Comparison of ENCODE assay signal across 32 cellular contexts in genomic region chr2:26052731-26053130, GRCh38. TPM values are rescaled to one million over a fixed set of nuclear protein-coding genes. Genes with fewer than 3 reads are reported as not detected.
DNase-seq lines count a peak whose midpoint lies in the region; ATAC-seq and TF ChIP-seq lines count a peak whose summit lies in the region.
"Had no signal": no experiment of that assay in that cellular context is flagged by ENCODE, and none has a peak within 500 bp of the region (broad histone marks: within the 10 kb centered on the region; RNA-seq: fewer than 3 reads in every experiment).

No MANE protein-coding gene starts in this region.

- no peaks in the 10 kb centered on the region for H3K9me3 Mint-ChIP-seq in activated T-cell treated with anti-CD3 and anti-CD28 coated beads, Interleukin-2, amount 50 U/mL, for 24 hours
- no peaks in the 10 kb centered on the region for H3K9me3 Mint-ChIP-seq in immature natural killer cell
- H3K9me3 Mint-ChIP-seq in stimulated activated effector memory CD8-positive, alpha-beta T cell treated with anti-CD3 and anti-CD28 coated beads, Interleukin-12 subunit alpha, Interleukin-12 subunit beta, amount 100 ng/mL, for 72 hours: no peaks in the 10 kb centered on the region
- H3K9me3 Mint-ChIP-seq: H9 had no signal

- H3K4me1 Mint-ChIP-seq in activated T-cell treated with anti-CD3 and anti-CD28 coated beads, Interleukin-2, amount 50 U/mL, for 24 hours (ENCODE audit: low read depth): peaks cover 80% of the 10 kb centered on the region
- peaks cover 61 to 79% of the 10 kb centered on the region in 2 donors for H3K4me1 Mint-ChIP-seq in immature natural killer cell
- peaks cover 70% of the 10 kb centered on the region for H3K4me1 Mint-ChIP-seq in stimulated activated effector memory CD8-positive, alpha-beta T cell treated with anti-CD3 and anti-CD28 coated beads, Interleukin-12 subunit alpha, Interleukin-12 subunit beta, amount 100 ng/mL, for 72 hours

- no peak overlapping the region for H3K27ac ChIP-seq in vagina
- H3K27ac ChIP-seq: body of pancreas, upper lobe of right lung had no signal

- no peak overlapping the region for H3K9ac ChIP-seq in Loucy (ENCODE audit: low read depth, low read length, poor library complexity, severe bottlenecking)

- H3K27me3 ChIP-seq in Loucy (ENCODE audit: insufficient read depth, low read length, poor library complexity, severe bottlenecking) (no peaks in the 10 kb centered on the region), vagina (no peaks in the 10 kb centered on the region)
- H3K27me3 ChIP-seq: adrenal gland, body of pancreas, left lung, upper lobe of right lung had no signal

- H3K27me3 Mint-ChIP-seq in activated T-cell treated with anti-CD3 and anti-CD28 coated beads, Interleukin-2, amount 50 U/mL, for 24 hours: no peaks in the 10 kb centered on the region
- H3K27me3 Mint-ChIP-seq in immature natural killer cell (ENCODE audit: low read depth in 3 of 3): peaks cover 0 to 2% (median 1%) of the 10 kb centered on the region in 3 donors
- H3K27me3 Mint-ChIP-seq: activated CD4-positive, alpha-beta T cell treated with anti-CD3 and anti-CD28 coated beads for 36 hours; progenitor cell of endocrine pancreas had no signal

- H3K4me3 ChIP-seq in Loucy (ENCODE audit: low read length, poor library complexity, severe bottlenecking) (no peak overlapping the region), vagina (no peak overlapping the region)
- H3K4me3 ChIP-seq: adrenal gland, body of pancreas, left lung, upper lobe of right lung had no signal

- H2AFZ ChIP-seq in Loucy (ENCODE audit: low read length): no peak overlapping the region

- H3K27ac Mint-ChIP-seq in activated T-cell treated with anti-CD3 and anti-CD28 coated beads, Interleukin-2, amount 50 U/mL, for 24 hours: peak overlapping the region; percentile 49
- H3K27ac Mint-ChIP-seq in immature natural killer cell: peak overlapping the region in 4 of 6 donors; percentile 18 to 75 (median 28)
- peak overlapping the region; percentile 37 for H3K27ac Mint-ChIP-seq in stimulated activated effector memory CD8-positive, alpha-beta T cell treated with anti-CD3 and anti-CD28 coated beads, Interleukin-12 subunit alpha, Interleukin-12 subunit beta, amount 100 ng/mL, for 72 hours
- H3K27ac Mint-ChIP-seq: activated CD4-positive, alpha-beta T cell treated with anti-CD3 and anti-CD28 coated beads for 36 hours; H9; progenitor cell of endocrine pancreas had no signal

- intact Hi-C loops in vagina (cut with DNase I): no loop called here

- no peaks in the 10 kb centered on the region for H3F3A ChIP-seq in Loucy (ENCODE audit: low read depth)

- H3K36me3 ChIP-seq in Loucy (ENCODE audit: insufficient read depth, low read length): no peaks in the 10 kb centered on the region
- no peaks in the 10 kb centered on the region for H3K36me3 ChIP-seq in vagina
- H3K36me3 ChIP-seq: adrenal gland, upper lobe of right lung had no signal

- no peak for TF ChIP-seq POLR2A in vagina (IDR thresholded peaks at IDR 0.05)

- peaks cover 59% of the 10 kb centered on the region for H3K36me3 Mint-ChIP-seq in activated T-cell treated with anti-CD3 and anti-CD28 coated beads, Interleukin-2, amount 50 U/mL, for 24 hours (ENCODE audit: low read depth)
- no peaks in the 10 kb centered on the region for H3K36me3 Mint-ChIP-seq in immature natural killer cell
- peaks cover 45% of the 10 kb centered on the region for H3K36me3 Mint-ChIP-seq in stimulated activated effector memory CD8-positive, alpha-beta T cell treated with anti-CD3 and anti-CD28 coated beads, Interleukin-12 subunit alpha, Interleukin-12 subunit beta, amount 100 ng/mL, for 72 hours

- no peak overlapping the region for H3K4me3 Mint-ChIP-seq in activated T-cell treated with anti-CD3 and anti-CD28 coated beads, Interleukin-2, amount 50 U/mL, for 24 hours
- H3K4me3 Mint-ChIP-seq in immature natural killer cell: no peak overlapping the region
- no peak overlapping the region for H3K4me3 Mint-ChIP-seq in stimulated activated effector memory CD8-positive, alpha-beta T cell treated with anti-CD3 and anti-CD28 coated beads, Interleukin-12 subunit alpha, Interleukin-12 subunit beta, amount 100 ng/mL, for 72 hours
- H3K4me3 Mint-ChIP-seq: activated CD4-positive, alpha-beta T cell treated with anti-CD3 and anti-CD28 coated beads for 36 hours; H9 had no signal

- H3K9me2 ChIP-seq in Loucy (replicated peaks; ENCODE audit: low read depth, low read length): no peaks in the 10 kb centered on the region

- peak overlapping the region; percentile 18 for H3K4me2 ChIP-seq in Loucy (ENCODE audit: low read depth, low read length, poor library complexity, severe bottlenecking)

- DNase-seq in activated T-cell treated with anti-CD3 and anti-CD28 coated beads, Interleukin-2, amount 50 U/mL, for 24 hours: no peak
- DNase-seq in activated T-cell treated with anti-CD3 and anti-CD28 coated beads, Interleukin-2, amount 50 U/mL, for 48 hours: no peak
- DNase-seq in immature natural killer cell (no peak), NCI-H1092 treated with DMSO at 0.1 percent for 48 hours (lab: John Stamatoyannopoulos, UW) (no peak), vagina (ENCODE audit: extremely low spot score in 2 of 2) (no peak)
- DNase-seq in stimulated activated effector memory CD8-positive, alpha-beta T cell treated with anti-CD3 and anti-CD28 coated beads, Interleukin-12 subunit alpha, Interleukin-12 subunit beta, amount 100 ng/mL, for 72 hours (ENCODE audit: low spot score in 2 of 2): no peak
- DNase-seq: activated CD4-positive, alpha-beta T cell treated with anti-CD3 and anti-CD28 coated beads for 36 hours; activated gamma-delta T cell treated with Interleukin-2 at 50 U/mL for 16 hours; adrenal gland; body of pancreas; dermis blood vessel endothelial cell; DMS 273 treated with DMSO at 0.1 percent for 48 hours; EL; glutamatergic neuron; H9; Kasumi-1; left lung; mesendoderm; NCI-H1694; NCI-H446; NCI-H748 treated with DMSO at 0.1 percent for 48 hours; nucleus accumbens; SHP77 treated with DMSO at 0.1 percent for 48 hours; stimulated activated CD4-positive, alpha-beta T cell treated with anti-CD3 and anti-CD28 coated beads, Interleukin-12 subunit alpha, Interleukin-12 subunit beta, amount 100 ng/mL, for 4 hours; stimulated activated CD4-positive, alpha-beta T cell treated with anti-CD3 and anti-CD28 coated beads, Interleukin-2, amount 100 ng/mL, for 48 hours; T-helper 9 cell; upper lobe of right lung had no signal

- no peak for ATAC-seq in stimulated activated effector memory CD8-positive, alpha-beta T cell treated with anti-CD3 and anti-CD28 coated beads, Interleukin-12 subunit alpha, Interleukin-12 subunit beta, amount 100 ng/mL, for 72 hours
- no peak for ATAC-seq in GM18498 (IDR thresholded peaks at IDR 0.05; ENCODE audit: unreplicated experiment)
- ATAC-seq: activated CD4-positive, alpha-beta T cell treated with anti-CD3 and anti-CD28 coated beads for 36 hours; body of pancreas; esophagus mucosa; left lung; sciatic nerve; upper lobe of right lung had no signal

- H3K79me2 ChIP-seq in Loucy (ENCODE audit: insufficient read depth, low read length): peaks cover 100% of the 10 kb centered on the region

- H3K4me1 ChIP-seq in Loucy (ENCODE audit: insufficient read depth, low read length, poor library complexity, severe bottlenecking): peaks cover 20% of the 10 kb centered on the region
- H3K4me1 ChIP-seq in vagina: peaks cover 66% of the 10 kb centered on the region

- H3K9me3 ChIP-seq in Loucy (ENCODE audit: insufficient read depth, low read depth, low read length) (no peaks in the 10 kb centered on the region), vagina (no peaks in the 10 kb centered on the region)
- H3K9me3 ChIP-seq: adrenal gland, body of pancreas, left lung, upper lobe of right lung had no signal

- H4K20me1 ChIP-seq in Loucy (ENCODE audit: insufficient read depth, low read length, poor library complexity, severe bottlenecking): peaks cover 57% of the 10 kb centered on the region

- no peak for TF ChIP-seq CTCF in Loucy (conservative IDR thresholded peaks at IDR 0.05; ENCODE audit: low read length)
- no peak for TF ChIP-seq CTCF in vagina (IDR thresholded peaks at IDR 0.05)

RNA-seq across cellular contexts. Expression of gene RAB10, which starts 18.8 kb away (rescaled TPM):
- polyA plus RNA-seq in immature natural killer cell: 10 to 100 TPM; 69.9 to 85.2 (median 80.5) TPM
- total RNA-seq in vagina: 135 TPM
